In the genomic region with DNA sequence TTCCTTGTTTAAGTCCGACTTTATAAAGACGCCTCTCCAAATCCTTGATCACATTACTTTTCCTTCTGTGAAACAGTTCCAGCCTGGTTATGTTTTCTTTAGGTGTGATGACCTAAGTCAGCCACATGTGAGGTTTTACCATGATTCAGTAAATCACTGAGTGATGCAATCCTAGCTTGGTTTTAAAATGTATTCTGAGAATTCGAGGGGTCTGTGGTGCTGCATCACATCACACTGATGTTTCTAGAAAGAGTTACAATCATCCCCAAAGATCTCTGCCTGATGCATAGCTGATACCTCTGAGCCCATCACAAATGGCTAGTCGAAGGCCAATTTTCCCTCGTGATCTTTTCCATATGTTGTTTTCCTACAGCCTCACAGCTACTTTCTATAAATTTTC, we compare ENCODE assay signal across 19 cellular contexts.
A peak's percentile ranks its signal among the peaks of the same experiment; 100 is the strongest.
DNase-seq lines count a peak whose midpoint lies in the region; ATAC-seq, FAIRE-seq and TF ChIP-seq lines count a peak whose summit lies in the region.
"Had no signal": no experiment of that assay in that cellular context is flagged by ENCODE, and none has a peak within 500 bp of the region (broad histone marks: within the 10 kb centered on the region; RNA-seq: fewer than 3 reads in every experiment).

No MANE protein-coding gene starts in this region.

- intact Hi-C loops in IMR-90 (cut with micrococcal nuclease) (loop anchor here (5.0 to 10.0 kb wide), 2 partner anchors 768 to 935 kb away; no protein-coding TSS in a partner anchor), K562 (cut with micrococcal nuclease) (no loop called here)

- H3K79me2 ChIP-seq in K562 (ENCODE audit: control insufficient read depth, insufficient read depth, low read length): no peaks in the 10 kb centered on the region

- TF ChIP-seq POLR2A in IMR-90 (IDR thresholded peaks at IDR 0.05; ENCODE audit: low read depth, low read length): no peak
- TF ChIP-seq POLR2A in K562 (conservative IDR thresholded peaks at IDR 0.05): no peak

- H2AFZ ChIP-seq in IMR-90 (replicated peaks; ENCODE audit: low read length, poor library complexity) (no peak overlapping the region), K562 (ENCODE audit: low read depth, low read length) (no peak overlapping the region)

- no peak for FAIRE-seq in K562 (lab: Jason Lieb, UNC)
- FAIRE-seq: A549, D721Med, GM12891 had no signal

- no peaks in the 10 kb centered on the region for H3K36me3 ChIP-seq in IMR-90 (ENCODE audit: control insufficient read depth, insufficient read depth, low read length)
- H3K36me3 ChIP-seq in K562 (ENCODE audit: control insufficient read depth, insufficient read depth, low read length): no peaks in the 10 kb centered on the region
- H3K36me3 ChIP-seq: HAP-1 had no signal

- no peak overlapping the region for H2BK120ac ChIP-seq in IMR-90 (ENCODE audit: low read depth, low read length)

- H4K91ac ChIP-seq in IMR-90 (ENCODE audit: insufficient read depth, low read depth, low read length): no peak overlapping the region

- no peak overlapping the region for H2AK9ac ChIP-seq in IMR-90 (replicated peaks; ENCODE audit: low read depth, low read length, poor library complexity)

- no peak overlapping the region for H3K56ac ChIP-seq in IMR-90 (ENCODE audit: extremely low read depth, insufficient read depth, low read length)

- H3K4me3 ChIP-seq in IMR-90 (ENCODE audit: insufficient read depth, low read depth, low read length): no peak overlapping the region
- H3K4me3 ChIP-seq in K562: no peak overlapping the region
- H3K4me3 ChIP-seq: A549, HAP-1 had no signal

- H3K4me2 ChIP-seq in IMR-90 (ENCODE audit: low read depth, low read length) (no peak overlapping the region), K562 (ENCODE audit: insufficient read depth, low read length) (no peak overlapping the region)
- H3K4me2 ChIP-seq: A549 had no signal

- peak; percentile 21 for DNase-seq in EL
- DNase-seq in IMR-90: peak; percentile 18
- DNase-seq in K562 (ENCODE audit: extremely low read depth in 1 of 4, low spot score in 3 of 4): no peak
- peak; percentile 15 for DNase-seq in islet precursor cell
- DNase-seq in GM10266 (ENCODE audit: extremely low spot score): no peak
- no peak for DNase-seq in NCI-H2227 treated with DMSO at 0.1 percent for 48 hours (lab: John Stamatoyannopoulos, UW)
- DNase-seq: CD8-positive, alpha-beta T cell; COR-L47; DMS153; DMS79 treated with DMSO at 0.1 percent for 48 hours; GOT3; KG1 had no signal

- H4K8ac ChIP-seq in IMR-90 (ENCODE audit: low read depth in 2 of 2, low read length in 2 of 2): no peak overlapping the region

- no peaks in the 10 kb centered on the region for H3K79me1 ChIP-seq in IMR-90 (ENCODE audit: low read depth in 1 of 2, low read length in 2 of 2)

- dilution Hi-C loops in IMR-90 (cut with HindIII; ENCODE audit: low sequenced_read_pairs, unreplicated experiment): no loop called here

- H3K9me1 ChIP-seq in IMR-90 (ENCODE audit: insufficient read depth, low read length) (no peaks in the 10 kb centered on the region; the same call in 1 of the 2 replicates), K562 (ENCODE audit: control insufficient read depth, insufficient read depth, low read length) (no peaks in the 10 kb centered on the region)

- no peak for TF ChIP-seq EP300 in K562 (IDR thresholded peaks at IDR 0.05; ENCODE audit: low read length)

- POLR2A ChIA-PET in IMR-90 (lab: Charles Lee; ENCODE audit: unreplicated experiment): no interaction called here
- POLR2A ChIA-PET in K562 (lab: Yijun Ruan, JAX): interaction anchor here (0.6 kb wide), 1 partner anchor 76 kb away, joined by 3 read pairs; no protein-coding TSS in a partner anchor

- no peaks in the 10 kb centered on the region for H4K20me1 ChIP-seq in IMR-90 (ENCODE audit: insufficient read depth, low read length)
- H4K20me1 ChIP-seq in K562 (replicated peaks; ENCODE audit: control insufficient read depth, insufficient read depth, low read length): no peaks in the 10 kb centered on the region

- TF ChIP-seq RAD21 in IMR-90 (IDR thresholded peaks at IDR 0.05; ENCODE audit: low read length): no peak
- no peak for TF ChIP-seq RAD21 in K562 (CRISPR knock-in tag; conservative IDR thresholded peaks at IDR 0.05 in 1 of 2, IDR thresholded peaks at IDR 0.05 in 1 of 2)

- no peak overlapping the region for H2AK5ac ChIP-seq in IMR-90 (ENCODE audit: low read depth, low read length)

- no TSS peak for BruUV-seq in IMR-90 (replicated peaks; lab: Mats Ljungman, UMichigan)
- BruUV-seq in K562 (replicated peaks; lab: Mats Ljungman, UMichigan): no TSS peak

- no peak overlapping the region for H4K5ac ChIP-seq in IMR-90 (ENCODE audit: low read depth, low read length)

- no peak overlapping the region for H2BK5ac ChIP-seq in IMR-90 (ENCODE audit: low read depth, low read length, poor library complexity, severe bottlenecking)

- CTCF ChIA-PET in IMR-90 (lab: Yijun Ruan, JAX) (interaction anchor here (0.9 kb wide), 1 partner anchor 143 kb away, joined by 3 read pairs; no protein-coding TSS in a partner anchor), K562 (lab: Yijun Ruan, JAX; ENCODE audit: low intra/inter-chr PET ratio) (no interaction called here)

- H3K9me3 ChIP-seq in IMR-90 (ENCODE audit: control insufficient read depth, insufficient read depth, low read length): no peaks in the 10 kb centered on the region
- no peaks in the 10 kb centered on the region for H3K9me3 ChIP-seq in K562 (replicated peaks; ENCODE audit: control insufficient read depth, insufficient read depth, low read depth, low read length)
- H3K9me3 ChIP-seq: A549, HAP-1 had no signal

- no peak for TF ChIP-seq CTCF in IMR-90 (conservative IDR thresholded peaks at IDR 0.05; ENCODE audit: low read depth, low read length)
- no peak for TF ChIP-seq CTCF in K562 (IDR thresholded peaks at IDR 0.05 in 2 of 3, conservative IDR thresholded peaks at IDR 0.05 in 1 of 3; ENCODE audit: insufficient read depth in 2 of 3, low read depth in 1 of 3, low read length in 3 of 3)
- no peak for TF ChIP-seq CTCF in GM10266 (IDR thresholded peaks at IDR 0.05; ENCODE audit: control insufficient read depth, insufficient read depth, low read depth, missing control alignments)

- no peak overlapping the region for H3K23ac ChIP-seq in IMR-90 (ENCODE audit: low read depth, low read length)

- no peak overlapping the region for H2BK15ac ChIP-seq in IMR-90 (ENCODE audit: low read depth, low read length)

- WGBS in IMR-90 (ENCODE audit: extremely low coverage in 2 of 2, insufficient read length in 1 of 2), 2 experiments: no CpG with 5 or more reads among the region's 5 CpGs
- WGBS in K562 (ENCODE audit: insufficient coverage, low coverage, missing lambda C conversion rate): 0% methylated on average over 5 of the region's 5 CpGs

- no peak overlapping the region for H3K18ac ChIP-seq in IMR-90 (ENCODE audit: low read depth, low read length)

- H3K9ac ChIP-seq in IMR-90 (ENCODE audit: low read depth, low read length): no peak overlapping the region
- H3K9ac ChIP-seq in K562 (ENCODE audit: insufficient read depth in 1 of 2, low read depth in 2 of 2, low read length in 2 of 2): no peak overlapping the region

- no peak overlapping the region for H3K14ac ChIP-seq in IMR-90 (replicated peaks; ENCODE audit: low read depth, low read length)

- in situ Hi-C loops in IMR-90 (cut with MboI; ENCODE audit: low sequenced_read_pairs): loop anchor here (10.0 kb wide), 1 partner anchor 778 kb away; no protein-coding TSS in a partner anchor
- in situ Hi-C loops in K562 (cut with MboI): loop anchor here (5.0 to 25.0 kb wide), 2 partner anchors 365 to 605 kb away; no protein-coding TSS in a partner anchor

- ATAC-seq in IMR-90 (ENCODE audit: low read depth): no peak
- ATAC-seq in K562: no peak
- no peak for ATAC-seq in HG02870 (IDR thresholded peaks at IDR 0.05; ENCODE audit: unreplicated experiment)
- ATAC-seq in HG02610 (IDR thresholded peaks at IDR 0.05; ENCODE audit: unreplicated experiment): no peak
- ATAC-seq: A549; CD8-positive, alpha-beta T cell had no signal

- H3K27me3 ChIP-seq in IMR-90 (ENCODE audit: control insufficient read depth, insufficient read depth, low read length) (peaks cover 31% of the 10 kb centered on the region), K562 (ENCODE audit: control insufficient read depth in 2 of 2, insufficient read depth in 2 of 2, low read length in 2 of 2) (no peaks in the 10 kb centered on the region; a peak in 1 of 5 replicates)

- no peak overlapping the region for H3K4ac ChIP-seq in IMR-90 (ENCODE audit: low read depth, low read length)

- no peak overlapping the region for H2BK20ac ChIP-seq in IMR-90 (ENCODE audit: low read depth, low read length)

- H3K4me1 ChIP-seq in IMR-90 (ENCODE audit: control insufficient read depth, insufficient read depth, low read length) (no peaks in the 10 kb centered on the region), K562 (replicated peaks in 1 of 2; ENCODE audit: control insufficient read depth in 2 of 2, insufficient read depth in 2 of 2, low read length in 2 of 2) (no peaks in the 10 kb centered on the region)
- H3K4me1 ChIP-seq: A549, HAP-1 had no signal

- no peak overlapping the region for H3K27ac ChIP-seq in IMR-90 (ENCODE audit: insufficient read depth, low read length)
- no peak overlapping the region for H3K27ac ChIP-seq in K562 (ENCODE audit: extremely low read depth, low read depth, low read length)
- H3K27ac ChIP-seq: A549, HL-60 had no signal

TF ChIP-seq in IMR-90, 13 proteins besides CTCF, POLR2A, EP300 and RAD21:
- no peak for TF ChIP-seq SMC3 (IDR thresholded peaks at IDR 0.05; ENCODE audit: low read depth, low read length)
- peak; percentile 71 for TF ChIP-seq CEBPB (IDR thresholded peaks at IDR 0.05; ENCODE audit: low read depth, low read length)
- TF ChIP-seq BHLHE40 (IDR thresholded peaks at IDR 0.05; ENCODE audit: low read depth, low read length): no peak
- TF ChIP-seq NFE2L2 (IDR thresholded peaks at IDR 0.05; ENCODE audit: low read depth, low read length): no peak

TF ChIP-seq in K562, 482 proteins besides CTCF, POLR2A, EP300 and RAD21 (continues in another document):
- TF ChIP-seq ATF3 (IDR thresholded peaks at IDR 0.05): peak; percentile 38; the same call in 1 of the 2 replicates
- no peak for TF ChIP-seq ATF3 (CRISPR knock-in tag; conservative IDR thresholded peaks at IDR 0.05)

Comparison
In these comparisons a context has a peak if more than half of its experiments do, and no peak if none do; other contexts are left out.
1. DNase-seq: peak in EL (single experiment), IMR-90 (single experiment) and islet precursor cell (single experiment); none in K562 (0 of 4), GM10266 (single experiment) and NCI-H2227 treated with DMSO at 0.1 percent for 48 hours (single experiment).